ENCODE assay signal across 19 cellular contexts in genomic region chr5:9249231-9249630, GRCh38.
DNase-seq lines count a peak whose midpoint lies in the region; ATAC-seq and TF ChIP-seq lines count a peak whose summit lies in the region.
"Had no signal": no experiment of that assay in that cellular context is flagged by ENCODE, and none has a peak within 500 bp of the region (broad histone marks: within the 10 kb centered on the region; RNA-seq: fewer than 3 reads in every experiment).

No MANE protein-coding gene starts in this region.

- no peak for TF ChIP-seq POLR2A in spleen (IDR thresholded peaks at IDR 0.05)

- DNase-seq in DMS153 (lab: John Stamatoyannopoulos, UW) (peak; percentile 21), DMS153 treated with DMSO at 0.1 percent for 48 hours (lab: John Stamatoyannopoulos, UW; ENCODE audit: unreplicated experiment) (no peak), LHCN-M2 (ENCODE audit: low read depth) (peak; percentile 22), choroid plexus epithelial cell (ENCODE audit: low read depth) (peak; percentile 47), spleen (no peak), activated gamma-delta T cell treated with Interleukin-2 at 50 U/mL for 16 hours (no peak)
- no peak for DNase-seq in stimulated activated effector memory CD8-positive, alpha-beta T cell treated with anti-CD3 and anti-CD28 coated beads, Interleukin-12 subunit alpha, Interleukin-12 subunit beta, amount 100 ng/mL, for 72 hours (ENCODE audit: low spot score in 2 of 2)
- DNase-seq: Caco-2; CD4-positive, CD25-positive, alpha-beta regulatory T cell; CD8-positive, alpha-beta T cell; DMS53; DMS79 treated with DMSO at 0.1 percent for 48 hours; GM23248; H7; HCEC 1CT had no signal

- no peak overlapping the region for H3K4me3 ChIP-seq in choroid plexus epithelial cell (ENCODE audit: low read depth, low read length)
- no peak overlapping the region for H3K4me3 ChIP-seq in spleen
- H3K4me3 ChIP-seq: BLaER1, GM23248 had no signal

- TF ChIP-seq CTCF in choroid plexus epithelial cell (conservative IDR thresholded peaks at IDR 0.05; ENCODE audit: low read depth, low read length) (no peak), spleen (IDR thresholded peaks at IDR 0.05 in 8 of 11, conservative IDR thresholded peaks at IDR 0.05 in 3 of 11) (no peak)

- peaks cover 11% of the 10 kb centered on the region for H3K9me3 Mint-ChIP-seq in stimulated activated effector memory CD8-positive, alpha-beta T cell treated with anti-CD3 and anti-CD28 coated beads, Interleukin-12 subunit alpha, Interleukin-12 subunit beta, amount 100 ng/mL, for 72 hours

- intact Hi-C loops in spleen (cut with DNase I; ENCODE audit: low total_unique reads) = no loop called here

- no peak overlapping the region for H3K27ac Mint-ChIP-seq in stimulated activated effector memory CD8-positive, alpha-beta T cell treated with anti-CD3 and anti-CD28 coated beads, Interleukin-12 subunit alpha, Interleukin-12 subunit beta, amount 100 ng/mL, for 72 hours
- H3K27ac Mint-ChIP-seq: B cell; CD4-positive, CD25-positive, alpha-beta regulatory T cell; CD8-positive, alpha-beta T cell had no signal

- no peaks in the 10 kb centered on the region for H3K4me1 Mint-ChIP-seq in stimulated activated effector memory CD8-positive, alpha-beta T cell treated with anti-CD3 and anti-CD28 coated beads, Interleukin-12 subunit alpha, Interleukin-12 subunit beta, amount 100 ng/mL, for 72 hours
- H3K4me1 Mint-ChIP-seq: B cell; CD4-positive, CD25-positive, alpha-beta regulatory T cell had no signal

- WGBS in spleen, 5 donors = 76 to 89% (median 82%) methylated on average over 3 of the region's 3 CpGs

- no peaks in the 10 kb centered on the region for H3K27me3 ChIP-seq in spleen (replicated peaks in 1 of 7)
- H3K27me3 ChIP-seq: BLaER1 had no signal

- no peak overlapping the region for H3K27ac ChIP-seq in spleen
- H3K27ac ChIP-seq: 22Rv1, BLaER1, C4-2B, GM23248 had no signal

- no peak overlapping the region for H3K4me3 Mint-ChIP-seq in stimulated activated effector memory CD8-positive, alpha-beta T cell treated with anti-CD3 and anti-CD28 coated beads, Interleukin-12 subunit alpha, Interleukin-12 subunit beta, amount 100 ng/mL, for 72 hours
- H3K4me3 Mint-ChIP-seq: B cell; CD4-positive, CD25-positive, alpha-beta regulatory T cell; CD8-positive, alpha-beta T cell had no signal

- H3K36me3 ChIP-seq in spleen = no peaks in the 10 kb centered on the region
- H3K36me3 ChIP-seq: BLaER1 had no signal

- no peaks in the 10 kb centered on the region for H3K36me3 Mint-ChIP-seq in stimulated activated effector memory CD8-positive, alpha-beta T cell treated with anti-CD3 and anti-CD28 coated beads, Interleukin-12 subunit alpha, Interleukin-12 subunit beta, amount 100 ng/mL, for 72 hours
- H3K36me3 Mint-ChIP-seq: CD4-positive, CD25-positive, alpha-beta regulatory T cell; CD8-positive, alpha-beta T cell had no signal

- ATAC-seq in stimulated activated effector memory CD8-positive, alpha-beta T cell treated with anti-CD3 and anti-CD28 coated beads, Interleukin-12 subunit alpha, Interleukin-12 subunit beta, amount 100 ng/mL, for 72 hours = no peak
- ATAC-seq: CD8-positive, alpha-beta T cell had no signal

- no peaks in the 10 kb centered on the region for H3K4me1 ChIP-seq in spleen
- H3K4me1 ChIP-seq: BLaER1, Caco-2 had no signal

- H3K9me3 ChIP-seq in spleen = no peaks in the 10 kb centered on the region
- H3K9me3 ChIP-seq: BLaER1, Caco-2 had no signal

Comparison
In these comparisons a context has a peak if more than half of its experiments do, and no peak if none do; other contexts are left out.
1. DNase-seq: peak in DMS153 (single experiment), LHCN-M2 (single experiment) and choroid plexus epithelial cell (single experiment); none in DMS153 treated with DMSO at 0.1 percent for 48 hours (single experiment), stimulated activated effector memory CD8-positive, alpha-beta T cell treated with anti-CD3 and anti-CD28 coated beads, Interleukin-12 subunit alpha, Interleukin-12 subunit beta, amount 100 ng/mL, for 72 hours (0 of 2), spleen (single experiment) and activated gamma-delta T cell treated with Interleukin-2 at 50 U/mL for 16 hours (single experiment).